Comparison of ENCODE assay signal across 9 cellular contexts in the genomic region with DNA sequence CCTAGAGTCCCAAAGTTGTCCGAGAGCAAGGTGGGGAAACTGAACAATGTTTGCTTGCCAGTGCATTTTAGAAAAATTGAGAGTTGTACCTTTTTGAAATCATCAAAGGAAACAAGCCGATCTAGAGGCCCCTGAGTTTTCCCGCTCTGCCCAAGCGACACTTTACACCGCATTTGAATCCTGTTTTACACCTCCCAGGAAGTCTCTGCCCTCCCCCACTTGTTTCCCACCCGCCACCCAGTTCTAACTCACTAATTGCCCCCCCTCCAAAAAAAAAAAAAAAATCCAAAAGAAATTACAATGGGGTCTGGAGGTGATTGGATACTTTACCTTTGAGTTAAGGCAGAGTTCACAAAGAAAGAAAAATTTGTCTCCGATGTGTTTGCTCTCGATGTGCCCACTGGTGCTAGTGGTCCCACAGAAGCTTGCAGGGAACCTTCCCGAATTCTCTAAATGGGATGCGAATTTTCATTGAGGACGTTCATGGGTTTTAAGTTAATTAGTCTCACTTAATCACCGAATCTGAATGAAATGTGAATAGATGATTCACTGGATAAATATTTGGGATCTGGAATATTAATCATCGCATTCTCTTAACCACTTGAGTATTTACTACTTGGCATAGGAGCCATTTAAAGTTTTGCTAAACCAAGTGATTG. TPM values are rescaled to one million over a fixed set of nuclear protein-coding genes. Genes with fewer than 3 reads are reported as not detected.
DNase-seq lines count a peak whose midpoint lies in the region; ATAC-seq and TF ChIP-seq lines count a peak whose summit lies in the region.
"Had no signal": no experiment of that assay in that cellular context is flagged by ENCODE, and none has a peak within 500 bp of the region (broad histone marks: within the 10 kb centered on the region; RNA-seq: fewer than 3 reads in every experiment).

No MANE protein-coding gene starts in this region.

- H2AK5ac ChIP-seq in IMR-90 (ENCODE audit: low read depth, low read length): peak overlapping the region; percentile 51; the same call in 1 of the 2 replicates

- TSS peak; percentile 88 for BruUV-seq in IMR-90 (replicated peaks; lab: Mats Ljungman, UMichigan)

- peaks cover 36 to 41% of the 10 kb centered on the region in 2 donors for H3K27me3 Mint-ChIP-seq in CD4-positive, alpha-beta memory T cell
- H3K27me3 Mint-ChIP-seq in naive thymus-derived CD8-positive, alpha-beta T cell: peaks cover 22 to 76% (median 49%) of the 10 kb centered on the region in 5 donors

- peak overlapping the region; percentile 96 for H3K9ac ChIP-seq in IMR-90 (ENCODE audit: low read depth, low read length)

- no peak overlapping the region for H3K27ac Mint-ChIP-seq in CD4-positive, alpha-beta memory T cell
- no peak overlapping the region for H3K27ac Mint-ChIP-seq in naive thymus-derived CD8-positive, alpha-beta T cell

- H3K4me3 Mint-ChIP-seq in CD4-positive, alpha-beta memory T cell: peak overlapping the region in 6 of 8 donors; percentile 21 to 68 (median 61)
- peak overlapping the region in 9 of 10 donors; percentile 33 to 76 (median 61) for H3K4me3 Mint-ChIP-seq in naive thymus-derived CD8-positive, alpha-beta T cell

- peaks cover 14% of the 10 kb centered on the region for H3K4me1 ChIP-seq in CD4-positive, alpha-beta memory T cell (ENCODE audit: insufficient read depth, low read length)
- peaks cover 6% of the 10 kb centered on the region; the same call in 1 of the 2 replicates for H3K4me1 ChIP-seq in IMR-90 (ENCODE audit: control insufficient read depth, insufficient read depth, low read length)

- H3K18ac ChIP-seq in IMR-90 (ENCODE audit: low read depth, low read length): peak overlapping the region; percentile 97

- H3K4me1 Mint-ChIP-seq in CD4-positive, alpha-beta memory T cell: peaks cover 8 to 17% (median 14%) of the 10 kb centered on the region in 4 donors
- peaks cover 12 to 33% (median 23%) of the 10 kb centered on the region in 4 donors for H3K4me1 Mint-ChIP-seq in naive thymus-derived CD8-positive, alpha-beta T cell

- H3K36me3 Mint-ChIP-seq in CD4-positive, alpha-beta memory T cell: no peaks in the 10 kb centered on the region
- H3K36me3 Mint-ChIP-seq in naive thymus-derived CD8-positive, alpha-beta T cell: peaks cover 0 to 6% (median 4%) of the 10 kb centered on the region in 3 donors

- H3K14ac ChIP-seq in IMR-90 (replicated peaks; ENCODE audit: low read depth, low read length): peak overlapping the region; percentile 95

- peaks cover 9 to 17% of the 10 kb centered on the region in 2 experiments for H3K79me1 ChIP-seq in IMR-90 (ENCODE audit: low read depth in 1 of 2, low read length in 2 of 2)

- in situ Hi-C loops in IMR-90 (cut with MboI; ENCODE audit: low sequenced_read_pairs): loop anchor here (10.0 to 25.0 kb wide), 3 partner anchors 222 to 939 kb away; no protein-coding TSS in a partner anchor

- H3K4ac ChIP-seq in IMR-90 (ENCODE audit: low read depth, low read length): peak overlapping the region; percentile 81

- peaks cover 6% of the 10 kb centered on the region for H3K27me3 ChIP-seq in CD4-positive, alpha-beta memory T cell (ENCODE audit: insufficient read depth, low read length)
- H3K27me3 ChIP-seq in IMR-90 (ENCODE audit: control insufficient read depth, insufficient read depth, low read length): no peaks in the 10 kb centered on the region
- H3K27me3 ChIP-seq in dorsolateral prefrontal cortex: peaks cover 3 to 86% (median 57%) of the 10 kb centered on the region in 45 donors

- peak overlapping the region; percentile 80 for H4K91ac ChIP-seq in IMR-90 (ENCODE audit: insufficient read depth, low read depth, low read length)

- ATAC-seq in IMR-90 (ENCODE audit: low read depth) (no peak), HG02885 (IDR thresholded peaks at IDR 0.05; ENCODE audit: poor library complexity, unreplicated experiment) (no peak)
- ATAC-seq in naive thymus-derived CD8-positive, alpha-beta T cell: no peak

- H2AK9ac ChIP-seq in IMR-90 (replicated peaks; ENCODE audit: low read depth, low read length, poor library complexity): no peak overlapping the region

- H4K20me1 ChIP-seq in IMR-90 (ENCODE audit: insufficient read depth, low read length): no peaks in the 10 kb centered on the region

- H4K8ac ChIP-seq in IMR-90 (ENCODE audit: low read depth in 2 of 2, low read length in 2 of 2): peak overlapping the region; percentile 83 to 84

- H3K4me3 ChIP-seq in CD4-positive, alpha-beta memory T cell (ENCODE audit: low read length in 2 of 2): no peak overlapping the region
- H3K4me3 ChIP-seq in IMR-90 (ENCODE audit: insufficient read depth, low read depth, low read length) (peak overlapping the region; percentile 93), dorsolateral prefrontal cortex (peak overlapping the region in 34 of 59 donors; percentile 40 to 75 (median 61))

- no peaks in the 10 kb centered on the region for H3K36me3 ChIP-seq in CD4-positive, alpha-beta memory T cell (ENCODE audit: insufficient read depth, low read length)
- peaks cover 2% of the 10 kb centered on the region; the same call in 1 of the 2 replicates for H3K36me3 ChIP-seq in IMR-90 (ENCODE audit: control insufficient read depth, insufficient read depth, low read length)

- no peaks in the 10 kb centered on the region for H3K9me3 ChIP-seq in CD4-positive, alpha-beta memory T cell (ENCODE audit: control insufficient read depth in 1 of 2, low read length in 2 of 2)
- no peaks in the 10 kb centered on the region for H3K9me3 ChIP-seq in IMR-90 (ENCODE audit: control insufficient read depth, insufficient read depth, low read length)

- H3K27ac ChIP-seq in CD4-positive, alpha-beta memory T cell (ENCODE audit: low read depth, low read length): no peak overlapping the region
- H3K27ac ChIP-seq in IMR-90 (ENCODE audit: insufficient read depth, low read length) (peak overlapping the region; percentile 99), dorsolateral prefrontal cortex (no peak overlapping the region)

- no peak for TF ChIP-seq CTCF in IMR-90 (conservative IDR thresholded peaks at IDR 0.05; ENCODE audit: low read depth, low read length)
- no peak for TF ChIP-seq CTCF in dorsolateral prefrontal cortex (IDR thresholded peaks at IDR 0.05 in 54 of 56, conservative IDR thresholded peaks at IDR 0.05 in 2 of 56; ENCODE audit: low read depth in 1 of 56, partially characterized antibody in 56 of 56)

- WGBS in IMR-90 (ENCODE audit: extremely low coverage in 2 of 2, insufficient read length in 1 of 2), 2 experiments: no CpG with 5 or more reads among the region's 13 CpGs

- POLR2A ChIA-PET in CD4-positive, alpha-beta memory T cell (lab: Charles Lee; ENCODE audit: partially characterized antibody): no interaction called here
- POLR2A ChIA-PET in IMR-90 (lab: Charles Lee; ENCODE audit: unreplicated experiment): no interaction called here
- POLR2A ChIA-PET in naive thymus-derived CD8-positive, alpha-beta T cell (lab: Charles Lee): no interaction called here

- dilution Hi-C loops in IMR-90 (cut with HindIII; ENCODE audit: low sequenced_read_pairs, unreplicated experiment): no loop called here

- H3K56ac ChIP-seq in IMR-90 (ENCODE audit: extremely low read depth, insufficient read depth, low read length): peak overlapping the region; percentile 93

- no peak; the same call in 1 of the 2 replicates for TF ChIP-seq POLR2A in IMR-90 (IDR thresholded peaks at IDR 0.05; ENCODE audit: low read depth, low read length)

- no peak overlapping the region for H2AFZ ChIP-seq in IMR-90 (replicated peaks; ENCODE audit: low read length, poor library complexity)

- peak overlapping the region; percentile 48; the same call in 1 of the 2 replicates for H2BK20ac ChIP-seq in IMR-90 (ENCODE audit: low read depth, low read length)

- no peaks in the 10 kb centered on the region for H3K9me1 ChIP-seq in IMR-90 (ENCODE audit: insufficient read depth, low read length)

- H3K23ac ChIP-seq in IMR-90 (ENCODE audit: low read depth, low read length): peak overlapping the region; percentile 91

- H2BK120ac ChIP-seq in IMR-90 (ENCODE audit: low read depth, low read length): peak overlapping the region; percentile 81

- H3K4me2 ChIP-seq in IMR-90 (ENCODE audit: low read depth, low read length): peak overlapping the region; percentile 95

- intact Hi-C loops in CD4-positive, alpha-beta memory T cell (cut with micrococcal nuclease): no loop called here
- intact Hi-C loops in IMR-90 (cut with micrococcal nuclease): loop anchor here (1.0 to 5.0 kb wide), 6 partner anchors 66 to 520 kb away; no protein-coding TSS in a partner anchor
- intact Hi-C loops in dorsolateral prefrontal cortex (cut with DNase I): no loop called here

- no peak for TF ChIP-seq RAD21 in IMR-90 (IDR thresholded peaks at IDR 0.05; ENCODE audit: low read length)

- peak overlapping the region; percentile 99 for H2BK5ac ChIP-seq in IMR-90 (ENCODE audit: low read depth, low read length, poor library complexity, severe bottlenecking)

- H2BK15ac ChIP-seq in IMR-90 (ENCODE audit: low read depth, low read length): peak overlapping the region; percentile 18; the same call in 1 of the 3 replicates

- CTCF ChIA-PET in CD4-positive, alpha-beta memory T cell (lab: Charles Lee; ENCODE audit: partially characterized antibody): no interaction called here
- CTCF ChIA-PET in IMR-90 (lab: Yijun Ruan, JAX): no interaction called here

- H3K9me3 Mint-ChIP-seq in CD4-positive, alpha-beta memory T cell: peaks cover 0 to 3% (median 0%) of the 10 kb centered on the region in 8 donors
- peaks cover 0 to 1% (median 0%) of the 10 kb centered on the region in 9 donors for H3K9me3 Mint-ChIP-seq in naive thymus-derived CD8-positive, alpha-beta T cell

- no peak for DNase-seq in CD4-positive, alpha-beta memory T cell
- peak; percentile 67 for DNase-seq in IMR-90
- no peak for DNase-seq in dorsolateral prefrontal cortex
- DNase-seq in naive thymus-derived CD8-positive, alpha-beta T cell: no peak
- DNase-seq in GM19238 (ENCODE audit: insufficient read length, low spot score): no peak
- DNase-seq in activated CD4-positive, alpha-beta T cell treated with anti-CD3 and anti-CD28 coated beads for 1 hour: no peak
- no peak for DNase-seq in NOMO-1 treated with dmso at 0.1 percent for 144 hours (lab: John Stamatoyannopoulos, UW; ENCODE audit: unreplicated experiment)
- DNase-seq: NCI-H446 had no signal

- peak overlapping the region; percentile 88 for H4K5ac ChIP-seq in IMR-90 (ENCODE audit: low read depth, low read length)

RNA-seq across cellular contexts. Expression of a gene that starts 2.4 kb away (rescaled TPM):
- total RNA-seq in CD4-positive, alpha-beta memory T cell: not detected
- not detected for polyA plus RNA-seq in CD4-positive, alpha-beta memory T cell
- total RNA-seq in IMR-90 (2012; rRNA removed) (72.4 and 130 TPM in 2 replicates), dorsolateral prefrontal cortex (1 to 10 TPM in 3 of 120 experiments, under 1 TPM in 43, not detected in 74; 0.04 to 1.4 (median 0.31) TPM)
- polyA plus RNA-seq in IMR-90 (2012; rRNA removed): 108 and 119 TPM in 2 replicates
- 84.5 and 106 TPM in 2 replicates for polyA plus RNA-seq in IMR-90 (2012; cell fraction: cytosol; rRNA removed)
- 141 and 145 TPM in 2 replicates for polyA plus RNA-seq in IMR-90 (2012; cell fraction: nucleus; rRNA removed; ENCODE audit: low replicate concordance)
- total RNA-seq in naive thymus-derived CD8-positive, alpha-beta T cell: not detected
- not detected for polyA plus RNA-seq in naive thymus-derived CD8-positive, alpha-beta T cell

Comparison
In these comparisons a context has a peak if more than half of its experiments do, and no peak if none do; other contexts are left out.
1. H3K4me3 ChIP-seq: peak in IMR-90 (single experiment) and dorsolateral prefrontal cortex (34 of 59); none in CD4-positive, alpha-beta memory T cell (0 of 2).
2. RNA of a gene that starts 2.4 kb away (total RNA-seq): 72.4 to 130 TPM in IMR-90; 0.04 to 1.4 TPM in dorsolateral prefrontal cortex, not detected in CD4-positive, alpha-beta memory T cell and not detected in naive thymus-derived CD8-positive, alpha-beta T cell; every median in the first group is over 10 times any median in the second.